In genomic region chr19:50896100-50896590, GRCh38 we compare ENCODE assay signal across 9 cellular contexts. TPM values are rescaled to one million over a fixed set of nuclear protein-coding genes. Genes with fewer than 3 reads are reported as not detected.
"Had no signal": no experiment of that assay in that cellular context is flagged by ENCODE, and none has a peak within 500 bp of the region (broad histone marks: within the 10 kb centered on the region; RNA-seq: fewer than 3 reads in every experiment).

No MANE protein-coding gene starts in this region.

RNA-seq across cellular contexts. Expression of gene KLK4, which starts 15.1 kb away (rescaled TPM):
- total RNA-seq: activated CD4-positive, alpha-beta memory T cell treated with anti-CD3 and anti-CD28 coated beads, Interleukin-2, amount 10 ng/mL, durations not matched to agents 7 days and 5 days; activated CD4-positive, alpha-beta T cell treated with anti-CD3 and anti-CD28 coated beads for 36 hours; activated CD8-positive, alpha-beta memory T cell treated with anti-CD3 and anti-CD28 coated beads for 36 hours; activated naive CD4-positive, alpha-beta T cell treated with anti-CD3 and anti-CD28 coated beads for 36 hours; activated T-helper 17 cell treated with anti-CD3 and anti-CD28 coated beads, Interleukin-2, amount 50 U/mL, for 72 hours; astrocyte; cardiac muscle cell; M059J; RPMI7951 had no signal
- polyA plus RNA-seq: cardiac muscle cell had no signal

RNA-seq across cellular contexts. Expression of gene KLK2, which starts 22.9 kb away (rescaled TPM):
- total RNA-seq: activated CD4-positive, alpha-beta T cell treated with anti-CD3 and anti-CD28 coated beads for 36 hours; activated CD8-positive, alpha-beta memory T cell treated with anti-CD3 and anti-CD28 coated beads for 36 hours; activated naive CD4-positive, alpha-beta T cell treated with anti-CD3 and anti-CD28 coated beads for 36 hours; astrocyte; cardiac muscle cell; M059J; RPMI7951 had no signal
- polyA plus RNA-seq: cardiac muscle cell had no signal

RNA-seq across cellular contexts. Expression of gene KLK3, which starts 41.4 kb away (rescaled TPM):
- total RNA-seq: activated CD4-positive, alpha-beta memory T cell treated with anti-CD3 and anti-CD28 coated beads, Interleukin-2, amount 10 ng/mL, durations not matched to agents 7 days and 5 days; activated CD4-positive, alpha-beta T cell treated with anti-CD3 and anti-CD28 coated beads for 36 hours; activated CD8-positive, alpha-beta memory T cell treated with anti-CD3 and anti-CD28 coated beads for 36 hours; activated naive CD4-positive, alpha-beta T cell treated with anti-CD3 and anti-CD28 coated beads for 36 hours; activated T-helper 17 cell treated with anti-CD3 and anti-CD28 coated beads, Interleukin-2, amount 50 U/mL, for 72 hours; astrocyte; cardiac muscle cell; M059J; RPMI7951 had no signal
- polyA plus RNA-seq: cardiac muscle cell had no signal

RNA-seq across cellular contexts. Expression of gene KLK5, which starts 56.7 kb away (rescaled TPM):
- total RNA-seq: activated CD4-positive, alpha-beta memory T cell treated with anti-CD3 and anti-CD28 coated beads, Interleukin-2, amount 10 ng/mL, durations not matched to agents 7 days and 5 days; activated CD4-positive, alpha-beta T cell treated with anti-CD3 and anti-CD28 coated beads for 36 hours; activated CD8-positive, alpha-beta memory T cell treated with anti-CD3 and anti-CD28 coated beads for 36 hours; activated naive CD4-positive, alpha-beta T cell treated with anti-CD3 and anti-CD28 coated beads for 36 hours; activated T-helper 17 cell treated with anti-CD3 and anti-CD28 coated beads, Interleukin-2, amount 50 U/mL, for 72 hours; astrocyte; cardiac muscle cell; M059J; RPMI7951 had no signal
- polyA plus RNA-seq: cardiac muscle cell had no signal
